Comparison of ENCODE assay signal across 17 cellular contexts in the genomic region with DNA sequence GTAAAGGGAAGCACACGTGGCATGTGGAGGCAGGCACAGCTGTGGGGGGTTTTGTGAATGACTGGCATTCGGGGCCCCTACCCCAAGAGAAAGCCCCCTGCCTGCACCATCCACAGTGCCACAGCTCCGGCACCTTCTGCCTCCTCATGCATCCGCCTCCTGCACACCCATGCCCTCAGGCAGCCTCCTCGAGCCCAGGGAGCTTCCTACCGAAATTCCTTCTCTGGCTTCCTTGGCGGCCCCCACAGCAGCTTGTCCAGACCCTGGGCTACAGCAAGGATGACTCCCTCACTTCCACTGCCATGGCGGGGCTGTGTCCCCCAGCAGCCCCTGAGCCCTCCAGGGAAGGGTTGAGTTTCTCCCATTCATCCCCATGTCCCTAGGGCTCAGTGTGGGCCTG.
DNase-seq lines count a peak whose midpoint lies in the region; ATAC-seq, FAIRE-seq and TF ChIP-seq lines count a peak whose summit lies in the region.
"Had no signal": no experiment of that assay in that cellular context is flagged by ENCODE, and none has a peak within 500 bp of the region (broad histone marks: within the 10 kb centered on the region; RNA-seq: fewer than 3 reads in every experiment).

No MANE protein-coding gene starts in this region.

- no peak overlapping the region for H2BK5ac ChIP-seq in IMR-90 (ENCODE audit: low read depth, low read length, poor library complexity, severe bottlenecking)

- H3K9me3 ChIP-seq in IMR-90 (ENCODE audit: control insufficient read depth, insufficient read depth, low read length): no peaks in the 10 kb centered on the region
- H3K9me3 ChIP-seq in kidney (ENCODE audit: control insufficient read depth in 1 of 2, low read length in 2 of 2): peaks cover 0 to 2% of the 10 kb centered on the region in 2 donors

- ATAC-seq in IMR-90 (ENCODE audit: low read depth) (no peak), HG03135 (IDR thresholded peaks at IDR 0.05; ENCODE audit: unreplicated experiment) (no peak), HG02571 (IDR thresholded peaks at IDR 0.05; ENCODE audit: unreplicated experiment) (no peak)
- ATAC-seq: GM12878, HCT116 had no signal

- peaks cover 22% of the 10 kb centered on the region for H3K27me3 ChIP-seq in IMR-90 (ENCODE audit: control insufficient read depth, insufficient read depth, low read length)

- H2BK15ac ChIP-seq in IMR-90 (ENCODE audit: low read depth, low read length): no peak overlapping the region

- no peak for FAIRE-seq in kidney (lab: Jason Lieb, UNC)
- FAIRE-seq: GM12878, GM19239 had no signal

- no peak overlapping the region for H3K4me3 ChIP-seq in IMR-90 (ENCODE audit: insufficient read depth, low read depth, low read length)
- no peak overlapping the region for H3K4me3 ChIP-seq in kidney (ENCODE audit: low read length in 2 of 2)
- H3K4me3 ChIP-seq: GM12878, GM23248 had no signal

- H3K18ac ChIP-seq in IMR-90 (ENCODE audit: low read depth, low read length): no peak overlapping the region

- no peak for TF ChIP-seq POLR2A in IMR-90 (IDR thresholded peaks at IDR 0.05; ENCODE audit: low read depth, low read length)

- H3K4me2 ChIP-seq in IMR-90 (ENCODE audit: low read depth, low read length): no peak overlapping the region

- DNase-seq in ELF-1 (ENCODE audit: low read depth, low spot score) (peak; percentile 76), IMR-90 (no peak), kidney (peak; percentile 54)
- no peak for DNase-seq in stimulated activated CD4-positive, alpha-beta T cell treated with anti-CD3 and anti-CD28 coated beads, Interleukin-4, amount 100 ng/mL, for 4 hours
- DNase-seq: C1 segment of cervical spinal cord; Calu3; CD4-positive, alpha-beta memory T cell; COR-L47; DMS153; DND-41; GDM1; GM23248 had no signal

- H3K79me1 ChIP-seq in IMR-90 (ENCODE audit: low read depth in 1 of 2, low read length in 2 of 2): no peaks in the 10 kb centered on the region

- no peak overlapping the region for H3K9ac ChIP-seq in IMR-90 (ENCODE audit: low read depth, low read length)
- H3K9ac ChIP-seq in kidney (ENCODE audit: low read length in 2 of 2): no peak overlapping the region
- H3K9ac ChIP-seq: GM23248 had no signal

- no peaks in the 10 kb centered on the region for H4K20me1 ChIP-seq in IMR-90 (ENCODE audit: insufficient read depth, low read length)

- no peak overlapping the region for H2BK20ac ChIP-seq in IMR-90 (ENCODE audit: low read depth, low read length)

- H2AK9ac ChIP-seq in IMR-90 (replicated peaks; ENCODE audit: low read depth, low read length, poor library complexity): no peak overlapping the region

- intact Hi-C loops in IMR-90 (cut with micrococcal nuclease): no loop called here
- intact Hi-C loops in kidney (cut with DNase I): no loop called here

- H3K56ac ChIP-seq in IMR-90 (ENCODE audit: extremely low read depth, insufficient read depth, low read length): no peak overlapping the region

- no peak overlapping the region for H4K91ac ChIP-seq in IMR-90 (ENCODE audit: insufficient read depth, low read depth, low read length)

- no peak overlapping the region for H3K14ac ChIP-seq in IMR-90 (replicated peaks; ENCODE audit: low read depth, low read length)

- CTCF ChIA-PET in IMR-90 (lab: Yijun Ruan, JAX): no interaction called here

- BruUV-seq in IMR-90 (replicated peaks; lab: Mats Ljungman, UMichigan): no TSS peak

- H3K27ac ChIP-seq in IMR-90 (ENCODE audit: insufficient read depth, low read length) (no peak overlapping the region), kidney (ENCODE audit: low read depth in 2 of 2, low read length in 2 of 2) (no peak overlapping the region)
- H3K27ac ChIP-seq: GM23248 had no signal

- in situ Hi-C loops in IMR-90 (cut with MboI; ENCODE audit: low sequenced_read_pairs): no loop called here

- H3K23ac ChIP-seq in IMR-90 (ENCODE audit: low read depth, low read length): no peak overlapping the region

- H3K4me1 ChIP-seq in IMR-90 (ENCODE audit: control insufficient read depth, insufficient read depth, low read length): no peaks in the 10 kb centered on the region
- no peaks in the 10 kb centered on the region for H3K4me1 ChIP-seq in kidney (ENCODE audit: control insufficient read depth in 1 of 2, insufficient read depth in 1 of 2, low read depth in 1 of 2, low read length in 2 of 2)

- 42% methylated on average over 3 of the region's 8 CpGs; no CpG with 5 or more reads in 1 of the 2 experiments for WGBS in IMR-90 (ENCODE audit: extremely low coverage in 2 of 2, insufficient read length in 1 of 2), 2 experiments

- no peak for TF ChIP-seq RAD21 in IMR-90 (IDR thresholded peaks at IDR 0.05; ENCODE audit: low read length)

- H4K5ac ChIP-seq in IMR-90 (ENCODE audit: low read depth, low read length): no peak overlapping the region

- no peak overlapping the region for H2BK120ac ChIP-seq in IMR-90 (ENCODE audit: low read depth, low read length)

- H3K4ac ChIP-seq in IMR-90 (ENCODE audit: low read depth, low read length): no peak overlapping the region

- no peaks in the 10 kb centered on the region for H3K9me1 ChIP-seq in IMR-90 (ENCODE audit: insufficient read depth, low read length)

- POLR2A ChIA-PET in IMR-90 (lab: Charles Lee; ENCODE audit: unreplicated experiment): no interaction called here

- no peak overlapping the region for H2AK5ac ChIP-seq in IMR-90 (ENCODE audit: low read depth, low read length)

- dilution Hi-C loops in IMR-90 (cut with HindIII; ENCODE audit: low sequenced_read_pairs, unreplicated experiment): no loop called here

- H4K8ac ChIP-seq in IMR-90 (ENCODE audit: low read depth in 2 of 2, low read length in 2 of 2): no peak overlapping the region

- TF ChIP-seq CTCF in IMR-90 (conservative IDR thresholded peaks at IDR 0.05; ENCODE audit: low read depth, low read length): no peak
- no peak for TF ChIP-seq CTCF in kidney (IDR thresholded peaks at IDR 0.05; ENCODE audit: borderline replicate concordance, extremely low read depth, insufficient read depth)

- H3K36me3 ChIP-seq in IMR-90 (ENCODE audit: control insufficient read depth, insufficient read depth, low read length) (no peaks in the 10 kb centered on the region), kidney (ENCODE audit: control insufficient read depth in 1 of 2, insufficient read depth in 2 of 2, low read length in 2 of 2) (no peaks in the 10 kb centered on the region)

- peak overlapping the region; percentile 48 for H2AFZ ChIP-seq in IMR-90 (replicated peaks; ENCODE audit: low read length, poor library complexity)
- H2AFZ ChIP-seq: GM23248 had no signal

TF ChIP-seq in IMR-90, 13 proteins besides CTCF, POLR2A, EP300 and RAD21:
- no peak for TF ChIP-seq CEBPB (IDR thresholded peaks at IDR 0.05; ENCODE audit: low read depth, low read length)
- TF ChIP-seq MAZ (IDR thresholded peaks at IDR 0.05; ENCODE audit: borderline replicate concordance, low read depth, low read length): no peak
- no peak for TF ChIP-seq MXI1 (IDR thresholded peaks at IDR 0.05; ENCODE audit: borderline replicate concordance, low read depth, low read length)
- no peak for TF ChIP-seq SMC3 (IDR thresholded peaks at IDR 0.05; ENCODE audit: low read depth, low read length)
- TF ChIP-seq, protein P1, sequence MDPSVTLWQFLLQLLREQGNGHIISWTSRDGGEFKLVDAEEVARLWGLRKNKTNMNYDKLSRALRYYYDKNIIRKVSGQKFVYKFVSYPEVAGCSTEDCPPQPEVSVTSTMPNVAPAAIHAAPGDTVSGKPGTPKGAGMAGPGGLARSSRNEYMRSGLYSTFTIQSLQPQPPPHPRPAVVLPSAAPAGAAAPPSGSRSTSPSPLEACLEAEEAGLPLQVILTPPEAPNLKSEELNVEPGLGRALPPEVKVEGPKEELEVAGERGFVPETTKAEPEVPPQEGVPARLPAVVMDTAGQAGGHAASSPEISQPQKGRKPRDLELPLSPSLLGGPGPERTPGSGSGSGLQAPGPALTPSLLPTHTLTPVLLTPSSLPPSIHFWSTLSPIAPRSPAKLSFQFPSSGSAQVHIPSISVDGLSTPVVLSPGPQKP (IDR thresholded peaks at IDR 0.05; ENCODE audit: borderline replicate concordance, low read depth, low read length): no peak
- TF ChIP-seq RCOR1 (IDR thresholded peaks at IDR 0.05; ENCODE audit: insufficient replicate concordance, low read length): no peak
- no peak for TF ChIP-seq NFE2L2 (IDR thresholded peaks at IDR 0.05; ENCODE audit: low read depth, low read length)
- no peak for TF ChIP-seq RFX5 (IDR thresholded peaks at IDR 0.05; ENCODE audit: low read depth, low read length)
- TF ChIP-seq BHLHE40 (IDR thresholded peaks at IDR 0.05; ENCODE audit: low read depth, low read length): no peak
- TF ChIP-seq, protein P2, sequence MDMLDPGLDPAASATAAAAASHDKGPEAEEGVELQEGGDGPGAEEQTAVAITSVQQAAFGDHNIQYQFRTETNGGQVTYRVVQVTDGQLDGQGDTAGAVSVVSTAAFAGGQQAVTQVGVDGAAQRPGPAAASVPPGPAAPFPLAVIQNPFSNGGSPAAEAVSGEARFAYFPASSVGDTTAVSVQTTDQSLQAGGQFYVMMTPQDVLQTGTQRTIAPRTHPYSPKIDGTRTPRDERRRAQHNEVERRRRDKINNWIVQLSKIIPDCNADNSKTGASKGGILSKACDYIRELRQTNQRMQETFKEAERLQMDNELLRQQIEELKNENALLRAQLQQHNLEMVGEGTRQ (IDR thresholded peaks at IDR 0.05; ENCODE audit: low read depth, low read length): no peak
- no peak for TF ChIP-seq MAFK (IDR thresholded peaks at IDR 0.05; ENCODE audit: low read depth, low read length)
- no peak for TF ChIP-seq CHD1 (IDR thresholded peaks at IDR 0.05; ENCODE audit: low read depth, low read length)
- TF ChIP-seq FOS (IDR thresholded peaks at IDR 0.05; ENCODE audit: low read depth, low read length): no peak

Comparison
In these comparisons a context has a peak if more than half of its experiments do, and no peak if none do; other contexts are left out.
1. DNase-seq: peak in ELF-1 (single experiment) and kidney (single experiment); none in IMR-90 (single experiment) and stimulated activated CD4-positive, alpha-beta T cell treated with anti-CD3 and anti-CD28 coated beads, Interleukin-4, amount 100 ng/mL, for 4 hours (0 of 2).